In genomic region chr17:64808178-64808977, GRCh38 we compare ENCODE assay signal across 8 cellular contexts.
DNase-seq lines count a peak whose midpoint lies in the region; ATAC-seq and TF ChIP-seq lines count a peak whose summit lies in the region.
"Not testable (repeated sequence)": the region's sequence is repeated elsewhere in the genome, so short reads cannot be mapped to it uniquely, and the experiment has no call there.

No MANE protein-coding gene starts in this region.

- peak overlapping the region; percentile 27; the same call in 1 of the 2 replicates for H3K4me3 ChIP-seq in Karpas-422 (ENCODE audit: low read length)
- not testable (repeated sequence) for H3K4me3 ChIP-seq in RWPE2 (ENCODE audit: severe bottlenecking); foreskin fibroblast (ENCODE audit: low read depth in 1 of 2, low read length in 2 of 2); gastrocnemius medialis; urinary bladder (ENCODE audit: low read depth, low read length)

- H3K27ac ChIP-seq in Karpas-422 (ENCODE audit: low read length): peak overlapping the region; percentile 97
- H3K27ac ChIP-seq in RWPE2 (ENCODE audit: poor library complexity, severe bottlenecking): peak overlapping the region; percentile 15
- H3K27ac ChIP-seq in gastrocnemius medialis: peak overlapping the region in 2 of 4 donors; percentile 36 to 58
- H3K27ac ChIP-seq in urinary bladder (ENCODE audit: low read depth): peak overlapping the region; percentile 56

- not testable (repeated sequence) for TF ChIP-seq CTCF in RWPE2 (IDR thresholded peaks at IDR 0.05; ENCODE audit: poor library complexity, severe bottlenecking); foreskin fibroblast (IDR thresholded peaks at IDR 0.05; ENCODE audit: low read depth, low read length); gastrocnemius medialis (IDR thresholded peaks at IDR 0.05 in 4 of 5, conservative IDR thresholded peaks at IDR 0.05 in 1 of 5)

- ATAC-seq in GM18498 (IDR thresholded peaks at IDR 0.05; ENCODE audit: unreplicated experiment) (peak; percentile 90), HG02588 (IDR thresholded peaks at IDR 0.05; ENCODE audit: unreplicated experiment) (peak; percentile 86), RWPE2 (ENCODE audit: low read depth) (peak; percentile 83), gastrocnemius medialis (peak; percentile 62 to 77)

- H3K4me1 ChIP-seq in Karpas-422 (ENCODE audit: low read length): peaks cover 41% of the 10 kb centered on the region
- H3K4me1 ChIP-seq in RWPE2 (ENCODE audit: insufficient read depth, poor library complexity, severe bottlenecking); gastrocnemius medialis; urinary bladder (ENCODE audit: insufficient read depth): not testable (repeated sequence)

- H3K36me3 ChIP-seq in Karpas-422 (ENCODE audit: insufficient read depth, low read length); RWPE2 (ENCODE audit: low read depth); gastrocnemius medialis; urinary bladder (ENCODE audit: insufficient read depth): not testable (repeated sequence)

- peak; percentile 88 for DNase-seq in Karpas-422
- not testable (repeated sequence) for DNase-seq in RWPE2 (ENCODE audit: low spot score)
- DNase-seq in activated T-helper 1 cell treated with anti-CD3 and anti-CD28 coated beads, Interleukin-2, amount 50 U/mL, for 16 hours (ENCODE audit: low read depth in 1 of 2, low spot score in 1 of 2): peak; percentile 13 to 17
- DNase-seq in foreskin fibroblast: peak; percentile 64 to 77
- DNase-seq in gastrocnemius medialis: peak; percentile 31 to 37

- in situ Hi-C loops in gastrocnemius medialis (cut with MboI; ENCODE audit: low sequenced_read_pairs in 4 of 4): not testable (repeated sequence)

- peak overlapping the region; percentile 75 for H3K9ac ChIP-seq in Karpas-422 (ENCODE audit: low read length)

- TF ChIP-seq POLR2A in gastrocnemius medialis (IDR thresholded peaks at IDR 0.05): not testable (repeated sequence)

- not testable (repeated sequence) for H3K27me3 ChIP-seq in Karpas-422 (ENCODE audit: low read length); RWPE2 (ENCODE audit: insufficient read depth, poor library complexity, severe bottlenecking); gastrocnemius medialis

- H2AFZ ChIP-seq in Karpas-422 (ENCODE audit: low read length): not testable (repeated sequence)

- 71% methylated on average over 9 of the region's 9 CpGs for WGBS in urinary bladder

- not testable (repeated sequence) for H3K9me3 ChIP-seq in Karpas-422 (ENCODE audit: low read length); RWPE2 (ENCODE audit: severe bottlenecking); gastrocnemius medialis

- H3K9me2 ChIP-seq in Karpas-422 (replicated peaks; ENCODE audit: insufficient read depth, low read length): not testable (repeated sequence)

- intact Hi-C loops in gastrocnemius medialis (cut with DNase I; ENCODE audit: low total_unique reads): not testable (repeated sequence)

- H3K79me2 ChIP-seq in Karpas-422 (ENCODE audit: low read length): not testable (repeated sequence)

- H3K4me2 ChIP-seq in Karpas-422 (ENCODE audit: low read depth, low read length, poor library complexity, severe bottlenecking): peak overlapping the region; percentile 54

- H4K20me1 ChIP-seq in Karpas-422 (ENCODE audit: insufficient read depth, low read depth, low read length): not testable (repeated sequence)
